Comparison of ENCODE assay signal across 19 cellular contexts in genomic region chr22:46349681-46350080, GRCh38. TPM values are rescaled to one million over a fixed set of nuclear protein-coding genes. Genes with fewer than 3 reads are reported as not detected.
DNase-seq lines count a peak whose midpoint lies in the region; ATAC-seq, FAIRE-seq and TF ChIP-seq lines count a peak whose summit lies in the region.
"Had no signal": no experiment of that assay in that cellular context is flagged by ENCODE, and none has a peak within 500 bp of the region (broad histone marks: within the 10 kb centered on the region; RNA-seq: fewer than 3 reads in every experiment).

No MANE protein-coding gene starts in this region.

- H3K27me3 Mint-ChIP-seq in Calu3 (ENCODE audit: unreplicated experiment) (no peaks in the 10 kb centered on the region), chondrocyte (ENCODE audit: low read depth) (no peaks in the 10 kb centered on the region)
- H3K27me3 Mint-ChIP-seq in activated CD8-positive, alpha-beta T cell treated with anti-CD3 and anti-CD28 coated beads, Interleukin-2, amount 10 ng/mL, durations not matched to agents 7 days and 5 days (ENCODE audit: low read depth) = no peaks in the 10 kb centered on the region
- H3K27me3 Mint-ChIP-seq: CD8-positive, alpha-beta memory T cell had no signal

- peaks cover 5% of the 10 kb centered on the region; the same call in 1 of the 2 replicates for H3K79me2 ChIP-seq in OCI-LY3 (ENCODE audit: low read length)

- no TSS peak for BruUV-seq in Calu3 (replicated peaks; lab: Mats Ljungman, UMichigan)

- no peaks in the 10 kb centered on the region for H3K27me3 ChIP-seq in OCI-LY3 (ENCODE audit: low read depth, low read length)
- H3K27me3 ChIP-seq in pancreas = no peaks in the 10 kb centered on the region
- H3K27me3 ChIP-seq: SJSA1 had no signal

- FAIRE-seq in pancreas (lab: Jason Lieb, UNC) = no peak
- no peak for FAIRE-seq in RCC 7860 (lab: Jason Lieb, UNC)
- FAIRE-seq: D721Med, H54 had no signal

- H3K36me3 ChIP-seq in OCI-LY3 (replicated peaks; ENCODE audit: low read depth, low read length) (peaks cover 79% of the 10 kb centered on the region), pancreas (peaks cover 0 to 38% (median 32%) of the 10 kb centered on the region in 3 donors)

- H3K36me3 Mint-ChIP-seq in Calu3 (ENCODE audit: insufficient read depth, unreplicated experiment) (peaks cover 73% of the 10 kb centered on the region), chondrocyte (ENCODE audit: low read depth) (peaks cover 37% of the 10 kb centered on the region)
- peaks cover 58% of the 10 kb centered on the region for H3K36me3 Mint-ChIP-seq in activated CD8-positive, alpha-beta T cell treated with anti-CD3 and anti-CD28 coated beads, Interleukin-2, amount 10 ng/mL, durations not matched to agents 7 days and 5 days (ENCODE audit: low read depth)

- H3K4me3 Mint-ChIP-seq in Calu3 (ENCODE audit: low read depth, unreplicated experiment) (no peak overlapping the region), chondrocyte (ENCODE audit: unreplicated experiment) (no peak overlapping the region)
- H3K4me3 Mint-ChIP-seq in activated CD8-positive, alpha-beta T cell treated with anti-CD3 and anti-CD28 coated beads, Interleukin-2, amount 10 ng/mL, durations not matched to agents 7 days and 5 days = no peak overlapping the region
- H3K4me3 Mint-ChIP-seq: CD8-positive, alpha-beta memory T cell had no signal

- H3K9me3 Mint-ChIP-seq in Calu3 (ENCODE audit: low read depth, unreplicated experiment) (no peaks in the 10 kb centered on the region), chondrocyte (ENCODE audit: low read depth) (no peaks in the 10 kb centered on the region)
- no peaks in the 10 kb centered on the region for H3K9me3 Mint-ChIP-seq in activated CD8-positive, alpha-beta T cell treated with anti-CD3 and anti-CD28 coated beads, Interleukin-2, amount 10 ng/mL, durations not matched to agents 7 days and 5 days (ENCODE audit: insufficient read depth)
- H3K9me3 Mint-ChIP-seq: CD8-positive, alpha-beta memory T cell had no signal

- H3K4me3 ChIP-seq in OCI-LY3 (ENCODE audit: low read length) (no peak overlapping the region), pancreas (no peak overlapping the region)
- H3K4me3 ChIP-seq: SJSA1 had no signal

- H3K9me3 ChIP-seq in OCI-LY3 (ENCODE audit: insufficient read depth, low read length) = no peaks in the 10 kb centered on the region
- H3K9me3 ChIP-seq in pancreas = no peaks in the 10 kb centered on the region
- H3K9me3 ChIP-seq: SJSA1 had no signal

- no peak overlapping the region for H2AFZ ChIP-seq in OCI-LY3 (ENCODE audit: low read depth, low read length)

- H3K27ac ChIP-seq in OCI-LY3 (ENCODE audit: low read length) (peak overlapping the region; percentile 48), pancreas (peak overlapping the region; percentile 57 to 76 (median 69))
- H3K27ac ChIP-seq: SJSA1 had no signal

- POLR2A ChIA-PET in activated CD8-positive, alpha-beta T cell treated with anti-CD3 and anti-CD28 coated beads, Interleukin-2, amount 10 ng/mL, durations not matched to agents 7 days and 5 days (lab: Charles Lee) = no interaction called here

- peak; percentile 36 to 52 (median 46) for ATAC-seq in pancreas
- no peak for ATAC-seq in activated CD8-positive, alpha-beta T cell treated with anti-CD3 and anti-CD28 coated beads, Interleukin-2, amount 10 ng/mL, durations not matched to agents 7 days and 5 days
- ATAC-seq: PC-3 had no signal

- H3K4me2 ChIP-seq in OCI-LY3 (ENCODE audit: low read length) = peak overlapping the region; percentile 16

- no peaks in the 10 kb centered on the region for H4K20me1 ChIP-seq in OCI-LY3 (ENCODE audit: insufficient read depth, low read length)

- TF ChIP-seq CTCF in Calu3 (IDR thresholded peaks at IDR 0.05; ENCODE audit: unreplicated experiment) (no peak), OCI-LY3 (IDR thresholded peaks at IDR 0.05; ENCODE audit: low read depth, low read length) (no peak), chondrocyte (IDR thresholded peaks at IDR 0.05) (no peak), pancreas (IDR thresholded peaks at IDR 0.05) (no peak)

- DNase-seq in Calu3 = no peak
- DNase-seq in chondrocyte (ENCODE audit: low spot score) = peak; percentile 8
- DNase-seq in pancreas = peak in 5 of 6 donors; percentile 46 to 66 (median 56)
- DNase-seq in RCC 7860 (ENCODE audit: low spot score) = no peak
- no peak for DNase-seq in GF-D8 (lab: John Stamatoyannopoulos, UW)
- no peak for DNase-seq in activated CD8-positive, alpha-beta T cell treated with anti-CD3 and anti-CD28 coated beads, Interleukin-2, amount 10 ng/mL, durations not matched to agents 7 days and 5 days
- DNase-seq: C1 segment of cervical spinal cord, DND-41, KBM-7, NCI-H1694 treated with DMSO at 0.1 percent for 48 hours, NCI-H2227 treated with DMSO at 0.1 percent for 48 hours, NCI-H510A treated with DMSO at 0.1 percent for 48 hours, NCI-H82, PC-3 had no signal

- H3K9ac ChIP-seq in OCI-LY3 (ENCODE audit: low read length) = no peak overlapping the region

- peak overlapping the region; percentile 15 for H3K27ac Mint-ChIP-seq in Calu3 (ENCODE audit: unreplicated experiment)
- peak overlapping the region; percentile 1 for H3K27ac Mint-ChIP-seq in chondrocyte (ENCODE audit: unreplicated experiment)
- H3K27ac Mint-ChIP-seq in activated CD8-positive, alpha-beta T cell treated with anti-CD3 and anti-CD28 coated beads, Interleukin-2, amount 10 ng/mL, durations not matched to agents 7 days and 5 days = no peak overlapping the region

- H3K4me1 ChIP-seq in OCI-LY3 (ENCODE audit: low read length) (peaks cover 10% of the 10 kb centered on the region), pancreas (peaks cover 20 to 44% (median 43%) of the 10 kb centered on the region in 3 donors)
- H3K4me1 ChIP-seq: SJSA1 had no signal

- intact Hi-C loops in Calu3 (cut with micrococcal nuclease; ENCODE audit: unreplicated experiment) (no loop called here), pancreas (cut with DNase I) (loop anchor here in 2 of 3 donors (5.0 to 10.0 kb wide), 2 partner anchors 43 to 195 kb away; no protein-coding TSS in a partner anchor)

- CTCF ChIA-PET in Calu3 (lab: Charles Lee) = interaction anchor here (0.6 kb wide), 1 partner anchor 151 kb away, joined by 3 read pairs; no protein-coding TSS in a partner anchor
- CTCF ChIA-PET in activated CD8-positive, alpha-beta T cell treated with anti-CD3 and anti-CD28 coated beads, Interleukin-2, amount 10 ng/mL, durations not matched to agents 7 days and 5 days (lab: Charles Lee) = no interaction called here

- H3K4me1 Mint-ChIP-seq in Calu3 (ENCODE audit: low read depth, unreplicated experiment) (peaks cover 8% of the 10 kb centered on the region), chondrocyte (ENCODE audit: low read depth) (peaks cover 9% of the 10 kb centered on the region)
- no peaks in the 10 kb centered on the region for H3K4me1 Mint-ChIP-seq in activated CD8-positive, alpha-beta T cell treated with anti-CD3 and anti-CD28 coated beads, Interleukin-2, amount 10 ng/mL, durations not matched to agents 7 days and 5 days (ENCODE audit: low read depth)

- WGBS in pancreas, 2 donors = 37 to 48% methylated on average over 6 of the region's 6 CpGs

RNA-seq across cellular contexts. Expression of gene TRMU, which starts 14.2 kb away (rescaled TPM):
- total RNA-seq in Calu3 (2022) (74.8 and 79.6 TPM in 2 replicates), chondrocyte (26.5 to 39.2 TPM (median 27.3 TPM) in 3 replicates), pancreas (10 to 100 TPM; 15.0 to 27.6 (median 20.8) TPM)
- polyA plus RNA-seq in pancreas = 10 to 100 TPM; 53.9 to 58.0 TPM
- total RNA-seq in activated CD8-positive, alpha-beta T cell treated with anti-CD3 and anti-CD28 coated beads, Interleukin-2, amount 10 ng/mL, durations not matched to agents 7 days and 5 days = 10 to 100 TPM; 84.0 to 84.6 TPM

RNA-seq across cellular contexts. Expression of gene GTSE1, which starts 53.0 kb away (rescaled TPM):
- 48.0 and 53.5 TPM in 2 replicates for total RNA-seq in Calu3 (2022)
- 7.2 to 8.2 TPM (median 7.3 TPM) in 3 replicates for total RNA-seq in chondrocyte
- total RNA-seq in pancreas = under 1 TPM in 5 of 6 donors, not detected in 1; 0.12 to 0.75 (median 0.35) TPM
- under 1 TPM; 0.16 to 0.23 TPM for polyA plus RNA-seq in pancreas
- 100 to 1,000 TPM; 111 to 114 TPM for total RNA-seq in activated CD8-positive, alpha-beta T cell treated with anti-CD3 and anti-CD28 coated beads, Interleukin-2, amount 10 ng/mL, durations not matched to agents 7 days and 5 days

Comparison
In these comparisons a context has a peak if more than half of its experiments do, and no peak if none do; other contexts are left out.
1. DNase-seq: peak in chondrocyte (single experiment) and pancreas (5 of 6); none in Calu3 (single experiment), RCC 7860 (single experiment), GF-D8 (single experiment) and activated CD8-positive, alpha-beta T cell treated with anti-CD3 and anti-CD28 coated beads, Interleukin-2, amount 10 ng/mL, durations not matched to agents 7 days and 5 days (single experiment).